Comparison of ENCODE assay signal across 23 cellular contexts in the genomic region with DNA sequence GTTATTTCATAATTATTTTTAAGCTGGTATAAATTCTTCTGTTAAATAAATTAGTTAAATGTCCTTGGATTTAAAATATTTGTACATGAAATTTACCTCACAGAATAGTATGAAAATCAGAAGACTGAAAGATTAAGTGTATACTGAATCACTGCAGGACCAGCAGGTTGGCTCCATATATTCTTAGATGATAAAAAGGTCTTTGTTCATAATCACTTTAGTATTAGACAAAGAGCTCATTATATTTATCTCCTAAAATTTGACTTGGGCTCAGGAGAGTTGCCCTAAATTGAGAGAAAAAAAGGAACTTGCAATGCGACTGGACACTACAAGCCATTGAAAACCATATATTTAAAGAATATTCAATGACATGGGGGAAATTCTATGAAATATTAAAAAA.
DNase-seq lines count a peak whose midpoint lies in the region; ATAC-seq, FAIRE-seq and TF ChIP-seq lines count a peak whose summit lies in the region.
"Had no signal": no experiment of that assay in that cellular context is flagged by ENCODE, and none has a peak within 500 bp of the region (broad histone marks: within the 10 kb centered on the region; RNA-seq: fewer than 3 reads in every experiment).

No MANE protein-coding gene starts in this region.

- FAIRE-seq in A204.1 (lab: Jason Lieb, UNC) (peak; percentile 76), G401.6 (lab: Jason Lieb, UNC) (peak; percentile 53), frontal cortex (lab: Jason Lieb, UNC) (peak; percentile 19)
- FAIRE-seq: D721Med, GM12878, GM12892, GM18507 had no signal

- DNase-seq in epidermal melanocyte (ENCODE audit: insufficient read length, low spot score) (peak; percentile 28), frontal cortex (ENCODE audit: low spot score in 2 of 2) (no peak), NCI-H446 treated with DMSO at 0.1 percent for 48 hours (lab: John Stamatoyannopoulos, UW) (no peak)
- no peak for DNase-seq in naive thymus-derived CD8-positive, alpha-beta T cell
- DNase-seq in activated T-cell treated with anti-CD3 and anti-CD28 coated beads, Interleukin-2, amount 50 U/mL, for 72 hours, result no peak
- DNase-seq: ACHN; BE2C; C1 segment of cervical spinal cord; Caco-2; Calu3; CD4-positive, alpha-beta memory T cell; CD4-positive, CD25-positive, alpha-beta regulatory T cell; CD8-positive, alpha-beta memory T cell; DMS79 treated with DMSO at 0.1 percent for 48 hours; GDM1 had no signal

- no peaks in the 10 kb centered on the region for H3K9me3 Mint-ChIP-seq in naive thymus-derived CD8-positive, alpha-beta T cell
- no peaks in the 10 kb centered on the region for H3K9me3 Mint-ChIP-seq in activated T-cell treated with anti-CD3 and anti-CD28 coated beads, Interleukin-2, amount 50 U/mL, for 72 hours
- H3K9me3 Mint-ChIP-seq: CD8-positive, alpha-beta memory T cell had no signal

- no peak overlapping the region for H3K27ac Mint-ChIP-seq in naive thymus-derived CD8-positive, alpha-beta T cell
- no peak overlapping the region for H3K27ac Mint-ChIP-seq in activated T-cell treated with anti-CD3 and anti-CD28 coated beads, Interleukin-2, amount 50 U/mL, for 72 hours
- H3K27ac Mint-ChIP-seq: CD4-positive, alpha-beta memory T cell; CD4-positive, CD25-positive, alpha-beta regulatory T cell; CD8-positive, alpha-beta memory T cell had no signal

- no peaks in the 10 kb centered on the region for H3K4me1 Mint-ChIP-seq in naive thymus-derived CD8-positive, alpha-beta T cell
- H3K4me1 Mint-ChIP-seq in activated T-cell treated with anti-CD3 and anti-CD28 coated beads, Interleukin-2, amount 50 U/mL, for 72 hours (ENCODE audit: low read depth), result no peaks in the 10 kb centered on the region
- H3K4me1 Mint-ChIP-seq: CD14-positive monocyte; CD4-positive, alpha-beta memory T cell; CD4-positive, CD25-positive, alpha-beta regulatory T cell; CD8-positive, alpha-beta memory T cell had no signal

- H3K4me3 Mint-ChIP-seq in naive thymus-derived CD8-positive, alpha-beta T cell, result no peak overlapping the region
- H3K4me3 Mint-ChIP-seq in activated T-cell treated with anti-CD3 and anti-CD28 coated beads, Interleukin-2, amount 50 U/mL, for 72 hours, result no peak overlapping the region
- H3K4me3 Mint-ChIP-seq: CD14-positive monocyte; CD4-positive, alpha-beta memory T cell; CD4-positive, CD25-positive, alpha-beta regulatory T cell; CD8-positive, alpha-beta memory T cell had no signal

- TF ChIP-seq POLR2A in GM18505 (IDR thresholded peaks at IDR 0.05; ENCODE audit: borderline replicate concordance, extremely low read depth, insufficient read depth, insufficient read length), result no peak

- no peaks in the 10 kb centered on the region for H3K36me3 Mint-ChIP-seq in naive thymus-derived CD8-positive, alpha-beta T cell
- H3K36me3 Mint-ChIP-seq in activated T-cell treated with anti-CD3 and anti-CD28 coated beads, Interleukin-2, amount 50 U/mL, for 72 hours (ENCODE audit: insufficient read depth in 2 of 2), result no peaks in the 10 kb centered on the region
- H3K36me3 Mint-ChIP-seq: CD14-positive monocyte; CD4-positive, alpha-beta memory T cell; CD4-positive, CD25-positive, alpha-beta regulatory T cell; CD8-positive, alpha-beta memory T cell had no signal

- no peak for ATAC-seq in GM18505 (IDR thresholded peaks at IDR 0.05; ENCODE audit: unreplicated experiment)
- no peak for ATAC-seq in naive thymus-derived CD8-positive, alpha-beta T cell
- no peak for ATAC-seq in activated T-cell treated with anti-CD3 and anti-CD28 coated beads, Interleukin-2, amount 50 U/mL, for 72 hours (replicated peaks in 1 of 2)
- ATAC-seq: GM12878 had no signal

- POLR2A ChIA-PET in naive thymus-derived CD8-positive, alpha-beta T cell (lab: Charles Lee), result no interaction called here

- H3K27me3 Mint-ChIP-seq in naive thymus-derived CD8-positive, alpha-beta T cell, result no peaks in the 10 kb centered on the region
- H3K27me3 Mint-ChIP-seq in activated T-cell treated with anti-CD3 and anti-CD28 coated beads, Interleukin-2, amount 50 U/mL, for 72 hours (ENCODE audit: low read depth), result peaks cover 7% of the 10 kb centered on the region
- H3K27me3 Mint-ChIP-seq: CD4-positive, CD25-positive, alpha-beta regulatory T cell had no signal
